ENCODE assay signal across 1 cellular context in genomic region chrX:54182194-54182863, GRCh38.
TF ChIP-seq lines count a peak whose summit lies in the region.

No MANE protein-coding gene starts in this region.

TF ChIP-seq in WTC11, 78 proteins besides CTCF, POLR2A, EP300 and RAD21 (continued from another document and continues in another):
- TF ChIP-seq ATF2 (CRISPR knock-in tag; IDR thresholded peaks at IDR 0.05; ENCODE audit: borderline replicate concordance, low read depth), result no peak
- peak; percentile 40; the same call in 1 of the 2 replicates for TF ChIP-seq SP1 (CRISPR knock-in tag; conservative IDR thresholded peaks at IDR 0.05)
- TF ChIP-seq CDX4 (CRISPR knock-in tag; IDR thresholded peaks at IDR 0.05; ENCODE audit: borderline replicate concordance), result no peak
- TF ChIP-seq NFATC4 (CRISPR knock-in tag; IDR thresholded peaks at IDR 0.05), result no peak
- no peak for TF ChIP-seq TEAD1 (CRISPR knock-in tag; IDR thresholded peaks at IDR 0.05)
- no peak for TF ChIP-seq ZNF138 (CRISPR knock-in tag; conservative IDR thresholded peaks at IDR 0.05)
- TF ChIP-seq ZNF232 (CRISPR knock-in tag; IDR thresholded peaks at IDR 0.05), result no peak
- TF ChIP-seq GRHL2 (CRISPR knock-in tag; IDR thresholded peaks at IDR 0.05; ENCODE audit: insufficient replicate concordance, severe bottlenecking), result no peak
- no peak for TF ChIP-seq NR2C2 (CRISPR knock-in tag; IDR thresholded peaks at IDR 0.05)
- peak; percentile 55; the same call in 1 of the 2 replicates for TF ChIP-seq FOXK1 (CRISPR knock-in tag; IDR thresholded peaks at IDR 0.05)
- TF ChIP-seq PRDM15 (CRISPR knock-in tag; IDR thresholded peaks at IDR 0.05), result no peak
- TF ChIP-seq CREM (CRISPR knock-in tag; IDR thresholded peaks at IDR 0.05), result 0 out of 2 replicates have a peak, but pooled peaks have one; percentile 22
- no peak for TF ChIP-seq NR1H2 (CRISPR knock-in tag; IDR thresholded peaks at IDR 0.05)
- TF ChIP-seq JAZF1 (CRISPR knock-in tag; IDR thresholded peaks at IDR 0.05), result no peak
- no peak for TF ChIP-seq IRF1 (CRISPR knock-in tag; IDR thresholded peaks at IDR 0.05)
- TF ChIP-seq ESRRA (CRISPR knock-in tag; IDR thresholded peaks at IDR 0.05; ENCODE audit: borderline replicate concordance), result no peak
- no peak for TF ChIP-seq RORB (CRISPR knock-in tag; IDR thresholded peaks at IDR 0.05)
- no peak for TF ChIP-seq ZNF671 (CRISPR knock-in tag; IDR thresholded peaks at IDR 0.05)
- no peak for TF ChIP-seq IRF2 (CRISPR knock-in tag; IDR thresholded peaks at IDR 0.05; ENCODE audit: borderline replicate concordance, low read depth)
- TF ChIP-seq AR (CRISPR knock-in tag; IDR thresholded peaks at IDR 0.05), result no peak
- TF ChIP-seq TEAD4 (CRISPR knock-in tag; IDR thresholded peaks at IDR 0.05), result no peak
- TF ChIP-seq GABPB1 (CRISPR knock-in tag; IDR thresholded peaks at IDR 0.05), result 0 out of 2 replicates have a peak, but pooled peaks have one; percentile 16
- no peak; the same call in 1 of the 2 replicates for TF ChIP-seq NFYB (CRISPR knock-in tag; conservative IDR thresholded peaks at IDR 0.05; ENCODE audit: low read depth)
- TF ChIP-seq HMGA2 (CRISPR knock-in tag; IDR thresholded peaks at IDR 0.05), result no peak
- no peak for TF ChIP-seq ATF6 (CRISPR knock-in tag; IDR thresholded peaks at IDR 0.05)
- no peak for TF ChIP-seq ATF1 (CRISPR knock-in tag; IDR thresholded peaks at IDR 0.05)
- no peak for TF ChIP-seq ZNF512 (CRISPR knock-in tag; IDR thresholded peaks at IDR 0.05; ENCODE audit: borderline replicate concordance)
- TF ChIP-seq ZNF396 (CRISPR knock-in tag; IDR thresholded peaks at IDR 0.05; ENCODE audit: borderline replicate concordance), result no peak
- TF ChIP-seq ZNF532 (CRISPR knock-in tag; IDR thresholded peaks at IDR 0.05; ENCODE audit: borderline replicate concordance), result no peak
- no peak for TF ChIP-seq RELA (CRISPR knock-in tag; IDR thresholded peaks at IDR 0.05; ENCODE audit: borderline replicate concordance)
- TF ChIP-seq PREB (CRISPR knock-in tag; IDR thresholded peaks at IDR 0.05; ENCODE audit: borderline replicate concordance), result no peak
- no peak for TF ChIP-seq GTF2I (CRISPR knock-in tag; conservative IDR thresholded peaks at IDR 0.05)
- TF ChIP-seq ZNF263 (CRISPR knock-in tag; IDR thresholded peaks at IDR 0.05; ENCODE audit: low read depth), result no peak
- TF ChIP-seq SMAD4 (CRISPR knock-in tag; IDR thresholded peaks at IDR 0.05), result no peak
- no peak for TF ChIP-seq SMAD3 (CRISPR knock-in tag; IDR thresholded peaks at IDR 0.05; ENCODE audit: borderline replicate concordance)
- TF ChIP-seq STAT6 (CRISPR knock-in tag; conservative IDR thresholded peaks at IDR 0.05; ENCODE audit: low read depth), result no peak
